In genomic region chr4:148007789-148008188, GRCh38 we compare ENCODE assay signal across 12 cellular contexts.
DNase-seq lines count a peak whose midpoint lies in the region; ATAC-seq, FAIRE-seq and TF ChIP-seq lines count a peak whose summit lies in the region.
"Had no signal": no experiment of that assay in that cellular context is flagged by ENCODE, and none has a peak within 500 bp of the region (broad histone marks: within the 10 kb centered on the region; RNA-seq: fewer than 3 reads in every experiment).

No MANE protein-coding gene starts in this region.

- H3K4me3 ChIP-seq in GM23248 = peak overlapping the region; percentile 28; the same call in 1 of the 2 replicates
- no peak overlapping the region for H3K4me3 ChIP-seq in SJSA1
- no peak overlapping the region for H3K4me3 ChIP-seq in gastroesophageal sphincter
- no peak overlapping the region for H3K4me3 ChIP-seq in subcutaneous abdominal adipose tissue (ENCODE audit: low read depth in 1 of 5, low read length in 5 of 5)
- H3K4me3 ChIP-seq: lung had no signal

- TF ChIP-seq CTCF in gastroesophageal sphincter (IDR thresholded peaks at IDR 0.05) = no peak

- ATAC-seq in gastroesophageal sphincter = peak; percentile 33
- ATAC-seq: activated naive CD8-positive, alpha-beta T cell treated with anti-CD3 and anti-CD28 coated beads, Interleukin-2, amount 50 U/mL, for 24 hours had no signal

- H3K4me1 ChIP-seq in GM23248 (ENCODE audit: insufficient read depth) (peaks cover 13% of the 10 kb centered on the region), SJSA1 (replicated peaks) (peaks cover 18% of the 10 kb centered on the region), gastroesophageal sphincter (peaks cover 0 to 55% (median 6%) of the 10 kb centered on the region in 3 donors), subcutaneous abdominal adipose tissue (ENCODE audit: control insufficient read depth in 5 of 5, insufficient read depth in 5 of 5, low read length in 5 of 5) (peaks cover 11 to 24% (median 23%) of the 10 kb centered on the region in 5 donors)

- H3K27ac ChIP-seq in GM23248 (peak overlapping the region; percentile 65), SJSA1 (peak overlapping the region; percentile 63), gastroesophageal sphincter (peak overlapping the region in 3 of 4 donors; percentile 21 to 59 (median 33)), subcutaneous abdominal adipose tissue (ENCODE audit: low read depth, low read length) (peak overlapping the region; percentile 19)

- in situ Hi-C loops in GM23248 (cut with MboI) = no loop called here

- H3K79me2 ChIP-seq in GM23248 (ENCODE audit: insufficient read depth) = peaks cover 38% of the 10 kb centered on the region

- TF ChIP-seq POLR2A in gastroesophageal sphincter (IDR thresholded peaks at IDR 0.05) = no peak

- 78% methylated on average over 3 of the region's 3 CpGs for WGBS in GM23248 (ENCODE audit: low coverage in 1 of 2, low lambda C conversion rate in 2 of 2, missing lambda C conversion rate in 2 of 2), 2 experiments
- WGBS in gastroesophageal sphincter (ENCODE audit: low coverage in 1 of 2), 2 donors = 36 to 57% methylated on average over 3 of the region's 3 CpGs

- no peak overlapping the region for H2AFZ ChIP-seq in GM23248

- H3K4me2 ChIP-seq in GM23248 (ENCODE audit: unreplicated experiment) = peak overlapping the region; percentile 58

- peaks cover 6% of the 10 kb centered on the region; the same call in 1 of the 2 replicates for H4K20me1 ChIP-seq in GM23248 (ENCODE audit: insufficient read depth)

- DNase-seq in GM23248 = no peak
- no peak for DNase-seq in SJSA1 (ENCODE audit: low read depth in 1 of 2, low spot score in 2 of 2)
- no peak for DNase-seq in GOT3 (lab: John Stamatoyannopoulos, UW)
- no peak for DNase-seq in HTR-8/SVneo (ENCODE audit: insufficient read length, low spot score)
- DNase-seq in epidermal melanocyte (ENCODE audit: insufficient read length, low spot score) = no peak
- DNase-seq: activated naive CD8-positive, alpha-beta T cell treated with anti-CD3 and anti-CD28 coated beads, Interleukin-2, amount 50 U/mL, for 24 hours; DMS79; H7; NCI-H1105 had no signal

- H3K9me3 ChIP-seq in GM23248 (ENCODE audit: low read depth) (no peaks in the 10 kb centered on the region), SJSA1 (replicated peaks) (no peaks in the 10 kb centered on the region), gastroesophageal sphincter (no peaks in the 10 kb centered on the region), subcutaneous abdominal adipose tissue (ENCODE audit: control insufficient read depth in 5 of 5, low read length in 5 of 5) (no peaks in the 10 kb centered on the region)

- no peak for TF ChIP-seq EP300 in gastroesophageal sphincter (IDR thresholded peaks at IDR 0.05)

- H3F3A ChIP-seq in GM23248 (ENCODE audit: insufficient read depth) = peaks cover 18% of the 10 kb centered on the region

- H3K9me2 ChIP-seq in GM23248 (ENCODE audit: insufficient read depth) = no peaks in the 10 kb centered on the region; the same call in 1 of the 2 replicates

- H3K36me3 ChIP-seq in GM23248 (ENCODE audit: low read depth) (no peaks in the 10 kb centered on the region), SJSA1 (no peaks in the 10 kb centered on the region), gastroesophageal sphincter (no peaks in the 10 kb centered on the region), subcutaneous abdominal adipose tissue (ENCODE audit: control insufficient read depth in 5 of 5, insufficient read depth in 5 of 5, low read length in 5 of 5) (no peaks in the 10 kb centered on the region)

- peak overlapping the region; percentile 12; the same call in 1 of the 2 replicates for H3K9ac ChIP-seq in GM23248
- H3K9ac ChIP-seq in subcutaneous abdominal adipose tissue (ENCODE audit: low read length in 5 of 5) = no peak overlapping the region

- no peaks in the 10 kb centered on the region for H3K27me3 ChIP-seq in GM23248 (replicated peaks; ENCODE audit: insufficient read depth)
- no peaks in the 10 kb centered on the region for H3K27me3 ChIP-seq in SJSA1 (replicated peaks)
- no peaks in the 10 kb centered on the region for H3K27me3 ChIP-seq in gastroesophageal sphincter
- no peaks in the 10 kb centered on the region for H3K27me3 ChIP-seq in subcutaneous abdominal adipose tissue (ENCODE audit: control insufficient read depth in 5 of 5, insufficient read depth in 4 of 5, low read length in 5 of 5)

- FAIRE-seq in HTR-8/SVneo (lab: Jason Lieb, UNC) = no peak
